9 cellular contexts compared by ENCODE assay signal in genomic region chr12:124720019-124720686, GRCh38.
DNase-seq lines count a peak whose midpoint lies in the region; ATAC-seq and TF ChIP-seq lines count a peak whose summit lies in the region.
"Had no signal": no experiment of that assay in that cellular context is flagged by ENCODE, and none has a peak within 500 bp of the region (broad histone marks: within the 10 kb centered on the region; RNA-seq: fewer than 3 reads in every experiment).

No MANE protein-coding gene starts in this region.

- no peak overlapping the region for H3K4me3 ChIP-seq in heart left ventricle

- TF ChIP-seq POLR2A in heart left ventricle (IDR thresholded peaks at IDR 0.05), result no peak

- no peaks in the 10 kb centered on the region for H3K36me3 ChIP-seq in heart left ventricle

- intact Hi-C loops in heart left ventricle (cut with DNase I), result no loop called here

- H3K27me3 Mint-ChIP-seq in naive thymus-derived CD8-positive, alpha-beta T cell, result no peaks in the 10 kb centered on the region

- POLR2A ChIA-PET in naive thymus-derived CD8-positive, alpha-beta T cell (lab: Charles Lee), result no interaction called here

- peaks cover 0 to 71% (median 13%) of the 10 kb centered on the region in 12 donors for H3K4me1 ChIP-seq in heart left ventricle

- 48 to 65% (median 59%) methylated on average over 13 of the region's 13 CpGs for WGBS in heart left ventricle, 4 donors

- peak overlapping the region in 11 of 12 donors; percentile 12 to 80 (median 65) for H3K27ac ChIP-seq in heart left ventricle

- DNase-seq in HK-2 (ENCODE audit: unreplicated experiment) (peak; percentile 59), SHP77 treated with DMSO at 0.1 percent for 48 hours (lab: John Stamatoyannopoulos, UW) (peak; percentile 83), heart left ventricle (peak in 1 of 5 donors; percentile 35), superior temporal gyrus (ENCODE audit: extremely low spot score) (peak; percentile 54), GOT3 (lab: John Stamatoyannopoulos, UW) (no peak)
- no peak for DNase-seq in stimulated activated naive CD4-positive, alpha-beta T cell (lab: John Stamatoyannopoulos, UW)
- no peak for DNase-seq in naive thymus-derived CD8-positive, alpha-beta T cell

- no peaks in the 10 kb centered on the region for H3K36me3 Mint-ChIP-seq in naive thymus-derived CD8-positive, alpha-beta T cell

- H3K9me3 Mint-ChIP-seq in naive thymus-derived CD8-positive, alpha-beta T cell, result no peaks in the 10 kb centered on the region

- H3K27me3 ChIP-seq in heart left ventricle, result no peaks in the 10 kb centered on the region

- ATAC-seq in heart left ventricle, result peak in 3 of 4 donors; percentile 14 to 49 (median 42)
- ATAC-seq in GM21528 (IDR thresholded peaks at IDR 0.05; ENCODE audit: low FRiP score, unreplicated experiment), result no peak
- ATAC-seq in naive thymus-derived CD8-positive, alpha-beta T cell, result no peak

- peak overlapping the region in 2 of 10 donors; percentile 56 to 60 for H3K27ac Mint-ChIP-seq in naive thymus-derived CD8-positive, alpha-beta T cell
- H3K27ac Mint-ChIP-seq: IgD-negative memory B cell had no signal

- no peaks in the 10 kb centered on the region for H3K9me3 ChIP-seq in heart left ventricle

- H3K4me1 Mint-ChIP-seq in naive thymus-derived CD8-positive, alpha-beta T cell, result peaks cover 0 to 19% (median 6%) of the 10 kb centered on the region in 4 donors

- H3K4me3 Mint-ChIP-seq in naive thymus-derived CD8-positive, alpha-beta T cell, result no peak overlapping the region
- H3K4me3 Mint-ChIP-seq: IgD-negative memory B cell had no signal

- TF ChIP-seq CTCF in heart left ventricle (IDR thresholded peaks at IDR 0.05), result peak in 9 of 12 donors; percentile 9 to 38 (median 22)

Comparison
In these comparisons a context has a peak if more than half of its experiments do, and no peak if none do; other contexts are left out.
1. DNase-seq: peak in HK-2 (single experiment), SHP77 treated with DMSO at 0.1 percent for 48 hours (single experiment) and superior temporal gyrus (single experiment); none in stimulated activated naive CD4-positive, alpha-beta T cell (0 of 6), GOT3 (single experiment) and naive thymus-derived CD8-positive, alpha-beta T cell (0 of 10).
2. ATAC-seq: peak in heart left ventricle (3 of 4); none in GM21528 (single experiment) and naive thymus-derived CD8-positive, alpha-beta T cell (0 of 2).